ENCODE assay signal across 14 cellular contexts in genomic region chr17:42463976-42464400, GRCh38.
"Had no signal": no experiment of that assay in that cellular context is flagged by ENCODE, and none has a peak within 500 bp of the region (broad histone marks: within the 10 kb centered on the region; RNA-seq: fewer than 3 reads in every experiment).

No MANE protein-coding gene starts in this region.

- H3K9ac ChIP-seq: parathyroid adenoma had no signal

- H3K27me3 Mint-ChIP-seq: stimulated activated naive B cell treated with anti-CD40 and anti-IgM and Interleukin-4, amounts not matched to agents 10 μg/mL and 1 μg/mL and 100 μg/mL, for 72 hours had no signal

- H3K9me3 Mint-ChIP-seq: activated naive CD4-positive, alpha-beta T cell treated with anti-CD3 and anti-CD28 coated beads, Interleukin-2, amount 50 U/mL, for 72 hours; activated T-cell treated with anti-CD3 and anti-CD28 coated beads, Interleukin-2, amount 50 U/mL, for 4 hours; stimulated activated naive B cell treated with anti-CD40 and anti-IgM and Interleukin-4, amounts not matched to agents 10 μg/mL and 1 μg/mL and 100 μg/mL, for 72 hours had no signal

- H3K27me3 ChIP-seq: foreskin keratinocyte had no signal

- H3K27ac Mint-ChIP-seq: activated CD8-positive, alpha-beta memory T cell treated with anti-CD3 and anti-CD28 coated beads, Interleukin-2, amount 10 ng/mL, durations not matched to agents 7 days and 5 days; activated naive CD4-positive, alpha-beta T cell treated with anti-CD3 and anti-CD28 coated beads, Interleukin-2, amount 50 U/mL, for 72 hours; stimulated activated naive B cell treated with anti-CD40 and anti-IgM and Interleukin-4, amounts not matched to agents 10 μg/mL and 1 μg/mL and 100 μg/mL, for 72 hours had no signal

- H3K27ac ChIP-seq: foreskin keratinocyte, parathyroid adenoma had no signal

- H3K4me3 Mint-ChIP-seq: activated CD8-positive, alpha-beta memory T cell treated with anti-CD3 and anti-CD28 coated beads, Interleukin-2, amount 10 ng/mL, durations not matched to agents 7 days and 5 days; activated T-cell treated with anti-CD3 and anti-CD28 coated beads, Interleukin-2, amount 50 U/mL, for 4 hours; stimulated activated naive B cell treated with anti-CD40 and anti-IgM and Interleukin-4, amounts not matched to agents 10 μg/mL and 1 μg/mL and 100 μg/mL, for 72 hours had no signal

- DNase-seq: activated CD8-positive, alpha-beta memory T cell treated with anti-CD3 and anti-CD28 coated beads, Interleukin-2, amount 10 ng/mL, durations not matched to agents 7 days and 5 days; activated effector memory CD4-positive, alpha-beta T cell treated with anti-CD3 and anti-CD28 coated beads, Interleukin-2, amount 50 U/mL, for 16 hours; activated T-cell treated with anti-CD3 and anti-CD28 coated beads, Interleukin-2, amount 50 U/mL, for 4 hours; amniotic stem cell; foreskin keratinocyte; head of caudate nucleus; left ventricle myocardium superior; mesendoderm; right cardiac atrium; stimulated activated naive B cell treated with anti-CD40 and anti-IgM and Interleukin-4, amounts not matched to agents 10 μg/mL and 1 μg/mL and 100 μg/mL, for 72 hours; trophoblast cell had no signal

- H2AFZ ChIP-seq: parathyroid adenoma had no signal

- ATAC-seq: activated CD4-positive, CD25-positive, alpha-beta regulatory T cell treated with anti-CD3 and anti-CD28 coated beads, Interleukin-2, amount 50 U/mL, for 24 hours; activated CD8-positive, alpha-beta memory T cell treated with anti-CD3 and anti-CD28 coated beads, Interleukin-2, amount 10 ng/mL, durations not matched to agents 7 days and 5 days; activated naive CD4-positive, alpha-beta T cell treated with anti-CD3 and anti-CD28 coated beads, Interleukin-2, amount 50 U/mL, for 72 hours; activated T-cell treated with anti-CD3 and anti-CD28 coated beads, Interleukin-2, amount 50 U/mL, for 4 hours; foreskin keratinocyte; left ventricle myocardium superior; stimulated activated naive B cell treated with anti-CD40 and anti-IgM and Interleukin-4, amounts not matched to agents 10 μg/mL and 1 μg/mL and 100 μg/mL, for 72 hours had no signal
